Comparison of ENCODE assay signal across 1 cellular context in genomic region chr4:80240976-80241375, GRCh38.
TF ChIP-seq lines count a peak whose summit lies in the region.

No MANE protein-coding gene starts in this region.

TF ChIP-seq in GM12878, 131 proteins besides CTCF, POLR2A, EP300 and RAD21 (continues in another document):
- TF ChIP-seq ZNF24 (IDR thresholded peaks at IDR 0.05) (peak; percentile 75), MTA2 (IDR thresholded peaks at IDR 0.05; ENCODE audit: low read depth) (peak; percentile 96), TARDBP (IDR thresholded peaks at IDR 0.05; ENCODE audit: borderline replicate concordance) (no peak), PAX8 (IDR thresholded peaks at IDR 0.05) (no peak), CBX5 (IDR thresholded peaks at IDR 0.05; ENCODE audit: low read depth) (no peak), ZNF592 (IDR thresholded peaks at IDR 0.05) (peak; percentile 9; the same call in 1 of the 2 replicates), IKZF1 (conservative IDR thresholded peaks at IDR 0.05) (0 out of 2 replicates have a peak, but pooled peaks have one; percentile 22), ZNF274 (IDR thresholded peaks at IDR 0.05; ENCODE audit: insufficient read depth, insufficient read length) (no peak), HCFC1 (IDR thresholded peaks at IDR 0.05; ENCODE audit: low read length) (no peak), RELA (IDR thresholded peaks at IDR 0.05; ENCODE audit: borderline replicate concordance, partially characterized antibody) (no peak), ETV6 (conservative IDR thresholded peaks at IDR 0.05 in 1 of 2, IDR thresholded peaks at IDR 0.05 in 1 of 2; ENCODE audit: borderline replicate concordance in 1 of 2, low read depth in 1 of 2) (peak in 1 of 2 experiments; percentile 61; a peak in 1 of 4 replicates), MEF2B (IDR thresholded peaks at IDR 0.05; ENCODE audit: partially characterized antibody, poor library complexity, severe bottlenecking) (peak; percentile 51), CREM (IDR thresholded peaks at IDR 0.05; ENCODE audit: low read depth) (0 out of 2 replicates have a peak, but pooled peaks have one; percentile 23), CHD4 (IDR thresholded peaks at IDR 0.05) (no peak), E4F1 (IDR thresholded peaks at IDR 0.05; ENCODE audit: borderline replicate concordance, partially characterized antibody) (no peak), ESRRA (IDR thresholded peaks at IDR 0.05; ENCODE audit: low read length) (no peak), CREB1 (IDR thresholded peaks at IDR 0.05; ENCODE audit: low read depth) (peak; percentile 16; the same call in 1 of the 2 replicates), MYB (IDR thresholded peaks at IDR 0.05; ENCODE audit: borderline replicate concordance, low read depth, low read length) (no peak), POU2F2 (IDR thresholded peaks at IDR 0.05; ENCODE audit: borderline replicate concordance, low read depth, low read length) (peak; percentile 20; the same call in 1 of the 3 replicates), SP1 (IDR thresholded peaks at IDR 0.05; ENCODE audit: low read depth, low read length) (no peak), EZH2 (IDR thresholded peaks at IDR 0.05; ENCODE audit: borderline replicate concordance, control insufficient read depth, low read depth, low read length) (no peak), CHD2 (IDR thresholded peaks at IDR 0.05; ENCODE audit: borderline replicate concordance, low read depth, low read length) (0 out of 2 replicates have a peak, but pooled peaks have one; percentile 43), NFIC (IDR thresholded peaks at IDR 0.05; ENCODE audit: low read depth, low read length) (peak; percentile 58; the same call in 1 of the 2 replicates), NBN (IDR thresholded peaks at IDR 0.05) (peak; percentile 58; the same call in 1 of the 2 replicates), ZNF622 (IDR thresholded peaks at IDR 0.05) (no peak), IKZF2 (IDR thresholded peaks at IDR 0.05) (peak; percentile 34 to 61; a peak in 2 of 4 replicates), DPF2 (IDR thresholded peaks at IDR 0.05) (peak; percentile 86), SKIL (IDR thresholded peaks at IDR 0.05; ENCODE audit: low read depth, poor library complexity, severe bottlenecking) (peak; percentile 23), ELK1 (IDR thresholded peaks at IDR 0.05; ENCODE audit: low read depth, low read length) (0 out of 2 replicates have a peak, but pooled peaks have one; percentile 2), ATF7 (IDR thresholded peaks at IDR 0.05; ENCODE audit: low read depth) (peak; percentile 94), PRDM15 (CRISPR knock-in tag; IDR thresholded peaks at IDR 0.05) (no peak)
- TF ChIP-seq, protein P1, sequence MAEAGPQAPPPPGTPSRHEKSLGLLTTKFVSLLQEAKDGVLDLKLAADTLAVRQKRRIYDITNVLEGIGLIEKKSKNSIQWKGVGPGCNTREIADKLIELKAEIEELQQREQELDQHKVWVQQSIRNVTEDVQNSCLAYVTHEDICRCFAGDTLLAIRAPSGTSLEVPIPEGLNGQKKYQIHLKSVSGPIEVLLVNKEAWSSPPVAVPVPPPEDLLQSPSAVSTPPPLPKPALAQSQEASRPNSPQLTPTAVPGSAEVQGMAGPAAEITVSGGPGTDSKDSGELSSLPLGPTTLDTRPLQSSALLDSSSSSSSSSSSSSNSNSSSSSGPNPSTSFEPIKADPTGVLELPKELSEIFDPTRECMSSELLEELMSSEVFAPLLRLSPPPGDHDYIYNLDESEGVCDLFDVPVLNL (IDR thresholded peaks at IDR 0.05; ENCODE audit: low read depth, low read length): no peak
- TF ChIP-seq, protein P2, sequence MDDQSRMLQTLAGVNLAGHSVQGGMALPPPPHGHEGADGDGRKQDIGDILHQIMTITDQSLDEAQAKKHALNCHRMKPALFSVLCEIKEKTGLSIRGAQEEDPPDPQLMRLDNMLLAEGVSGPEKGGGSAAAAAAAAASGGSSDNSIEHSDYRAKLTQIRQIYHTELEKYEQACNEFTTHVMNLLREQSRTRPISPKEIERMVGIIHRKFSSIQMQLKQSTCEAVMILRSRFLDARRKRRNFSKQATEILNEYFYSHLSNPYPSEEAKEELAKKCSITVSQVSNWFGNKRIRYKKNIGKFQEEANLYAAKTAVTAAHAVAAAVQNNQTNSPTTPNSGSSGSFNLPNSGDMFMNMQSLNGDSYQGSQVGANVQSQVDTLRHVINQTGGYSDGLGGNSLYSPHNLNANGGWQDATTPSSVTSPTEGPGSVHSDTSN (IDR thresholded peaks at IDR 0.05; ENCODE audit: insufficient replicate concordance, low read depth, low read length): peak; percentile 88
- TF ChIP-seq, protein P3, sequence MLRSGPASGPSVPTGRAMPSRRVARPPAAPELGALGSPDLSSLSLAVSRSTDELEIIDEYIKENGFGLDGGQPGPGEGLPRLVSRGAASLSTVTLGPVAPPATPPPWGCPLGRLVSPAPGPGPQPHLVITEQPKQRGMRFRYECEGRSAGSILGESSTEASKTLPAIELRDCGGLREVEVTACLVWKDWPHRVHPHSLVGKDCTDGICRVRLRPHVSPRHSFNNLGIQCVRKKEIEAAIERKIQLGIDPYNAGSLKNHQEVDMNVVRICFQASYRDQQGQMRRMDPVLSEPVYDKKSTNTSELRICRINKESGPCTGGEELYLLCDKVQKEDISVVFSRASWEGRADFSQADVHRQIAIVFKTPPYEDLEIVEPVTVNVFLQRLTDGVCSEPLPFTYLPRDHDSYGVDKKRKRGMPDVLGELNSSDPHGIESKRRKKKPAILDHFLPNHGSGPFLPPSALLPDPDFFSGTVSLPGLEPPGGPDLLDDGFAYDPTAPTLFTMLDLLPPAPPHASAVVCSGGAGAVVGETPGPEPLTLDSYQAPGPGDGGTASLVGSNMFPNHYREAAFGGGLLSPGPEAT (IDR thresholded peaks at IDR 0.05; ENCODE audit: low read depth): peak; percentile 67; the same call in 1 of the 2 replicates
- TF ChIP-seq, protein P4, sequence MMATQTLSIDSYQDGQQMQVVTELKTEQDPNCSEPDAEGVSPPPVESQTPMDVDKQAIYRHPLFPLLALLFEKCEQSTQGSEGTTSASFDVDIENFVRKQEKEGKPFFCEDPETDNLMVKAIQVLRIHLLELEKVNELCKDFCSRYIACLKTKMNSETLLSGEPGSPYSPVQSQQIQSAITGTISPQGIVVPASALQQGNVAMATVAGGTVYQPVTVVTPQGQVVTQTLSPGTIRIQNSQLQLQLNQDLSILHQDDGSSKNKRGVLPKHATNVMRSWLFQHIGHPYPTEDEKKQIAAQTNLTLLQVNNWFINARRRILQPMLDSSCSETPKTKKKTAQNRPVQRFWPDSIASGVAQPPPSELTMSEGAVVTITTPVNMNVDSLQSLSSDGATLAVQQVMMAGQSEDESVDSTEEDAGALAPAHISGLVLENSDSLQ (IDR thresholded peaks at IDR 0.05): peak; percentile 93
